Comparison of ENCODE assay signal across 9 cellular contexts in the genomic region with DNA sequence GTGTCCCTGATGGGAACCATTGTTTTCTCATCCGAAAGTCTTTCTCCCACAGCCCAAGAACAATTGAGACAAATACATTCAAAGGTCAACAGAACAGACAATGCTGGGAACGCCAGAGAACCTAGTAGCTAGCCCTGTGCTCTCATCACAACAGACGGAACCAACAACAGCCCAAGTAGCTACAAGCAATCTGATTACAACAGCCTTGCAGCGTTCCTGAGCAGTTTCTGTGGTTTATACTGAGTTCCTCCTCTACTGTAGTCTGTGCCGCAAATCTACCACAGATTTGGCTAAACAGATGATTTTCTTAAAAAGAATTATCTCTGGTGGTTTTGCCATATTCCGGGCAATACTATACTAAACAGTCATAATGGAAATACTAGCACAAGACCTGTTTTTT.
A peak's percentile ranks its signal among the peaks of the same experiment; 100 is the strongest.
DNase-seq lines count a peak whose midpoint lies in the region; ATAC-seq, FAIRE-seq and TF ChIP-seq lines count a peak whose summit lies in the region.
"Had no signal": no experiment of that assay in that cellular context is flagged by ENCODE, and none has a peak within 500 bp of the region (broad histone marks: within the 10 kb centered on the region; RNA-seq: fewer than 3 reads in every experiment).

No MANE protein-coding gene starts in this region.

- WGBS in ovary, 3 donors = 43 to 60% (median 57%) methylated on average over 6 of the region's 6 CpGs

- FAIRE-seq in D721Med (lab: Jason Lieb, UNC) = no peak

- no peaks in the 10 kb centered on the region for H3K27me3 ChIP-seq in ovary

- TF ChIP-seq EP300 in ovary (IDR thresholded peaks at IDR 0.05) = no peak

- TF ChIP-seq POLR2A in ovary (IDR thresholded peaks at IDR 0.05) = no peak

- peaks cover 0 to 6% of the 10 kb centered on the region in 2 donors for H3K9me3 ChIP-seq in ovary

- TF ChIP-seq CTCF in D721Med (IDR thresholded peaks at IDR 0.05; ENCODE audit: insufficient read depth, missing control alignments) (no peak), ovary (IDR thresholded peaks at IDR 0.05) (no peak)

- H3K4me3 ChIP-seq in ovary = no peak overlapping the region
- H3K4me3 ChIP-seq: skin epidermis had no signal

- H3K27ac ChIP-seq in ovary = no peak overlapping the region

- intact Hi-C loops in ovary (cut with DNase I) = no loop called here

- peak; percentile 84 for ATAC-seq in GM21423 (IDR thresholded peaks at IDR 0.05; ENCODE audit: unreplicated experiment)
- peak; percentile 87 for ATAC-seq in HG03460 (IDR thresholded peaks at IDR 0.05; ENCODE audit: unreplicated experiment)

- no peaks in the 10 kb centered on the region for H3K36me3 ChIP-seq in ovary

- no peaks in the 10 kb centered on the region for H3K4me1 ChIP-seq in ovary (ENCODE audit: insufficient read depth)

- DNase-seq in ELF-1 (ENCODE audit: low read depth, low spot score) (peak; percentile 36), dermis microvascular lymphatic vessel endothelial cell (ENCODE audit: low read depth in 2 of 2) (peak; percentile 25 to 86), D721Med (ENCODE audit: insufficient read length, low spot score) (no peak), NCI-H1092 (lab: John Stamatoyannopoulos, UW) (no peak), ovary (no peak), NCI-H2029 treated with DMSO at 0.1 percent for 48 hours (lab: John Stamatoyannopoulos, UW) (no peak)

Comparison
In these comparisons a context has a peak if more than half of its experiments do, and no peak if none do; other contexts are left out.
1. DNase-seq: peak in ELF-1 (single experiment) and dermis microvascular lymphatic vessel endothelial cell (2 of 2); none in D721Med (single experiment), NCI-H1092 (single experiment), ovary (0 of 5) and NCI-H2029 treated with DMSO at 0.1 percent for 48 hours (single experiment).